ENCODE assay signal across 27 cellular contexts in genomic region chr2:11636593-11637295, GRCh38. TPM values are rescaled to one million over a fixed set of nuclear protein-coding genes. Genes with fewer than 3 reads are reported as not detected.
"Had no signal": no experiment of that assay in that cellular context is flagged by ENCODE, and none has a peak within 500 bp of the region (broad histone marks: within the 10 kb centered on the region; RNA-seq: fewer than 3 reads in every experiment).

No MANE protein-coding gene starts in this region.

- DNase-seq: activated CD4-positive, alpha-beta T cell treated with anti-CD3 and anti-CD28 coated beads, Interleukin-2, amount 10 ng/mL, durations not matched to agents 24 days and 14 days; activated CD4-positive, alpha-beta T cell treated with anti-CD3 and anti-CD28 coated beads, Interleukin-2, amount 50 U/mL, for 48 hours; activated CD4-positive, CD25-positive, alpha-beta regulatory T cell treated with anti-CD3 and anti-CD28 coated beads, Interleukin-2, amount 50 U/mL, for 72 hours; activated CD8-positive, alpha-beta memory T cell treated with anti-CD3 and anti-CD28 coated beads, Interleukin-2, amount 10 ng/mL, durations not matched to agents 7 days and 5 days; activated gamma-delta T cell; activated naive CD4-positive, alpha-beta T cell treated with anti-CD3 and anti-CD28 coated beads for 36 hours; activated T-cell treated with anti-CD3 and anti-CD28 coated beads, Interleukin-2, amount 50 U/mL, for 48 hours; amygdala; KG1; NCI-H1092; NCI-H1417 treated with DMSO at 0.1 percent for 48 hours; NCI-H1694; NCI-H2029; NCI-H2107; NCI-H510A treated with DMSO at 0.1 percent for 48 hours; NCI-H69; PC-9; SIG-M5; T-helper 17 cell; T-helper 9 cell had no signal

- H3K27ac Mint-ChIP-seq: activated CD4-positive, alpha-beta T cell treated with anti-CD3 and anti-CD28 coated beads, Interleukin-2, amount 10 ng/mL, durations not matched to agents 24 days and 14 days; activated CD8-positive, alpha-beta memory T cell treated with anti-CD3 and anti-CD28 coated beads, Interleukin-2, amount 10 ng/mL, durations not matched to agents 7 days and 5 days; activated naive CD4-positive, alpha-beta T cell treated with anti-CD3 and anti-CD28 coated beads for 36 hours; activated naive CD8-positive, alpha-beta T cell; activated T-helper 17 cell treated with anti-CD3 and anti-CD28 coated beads, Interleukin-2, amount 50 U/mL, for 72 hours; T-helper 17 cell; WTC11 had no signal

- H3K27ac ChIP-seq: cardiac muscle cell, PC-9 had no signal

- H3K4me1 Mint-ChIP-seq: activated CD4-positive, alpha-beta T cell treated with anti-CD3 and anti-CD28 coated beads, Interleukin-2, amount 10 ng/mL, durations not matched to agents 24 days and 14 days; activated CD8-positive, alpha-beta memory T cell treated with anti-CD3 and anti-CD28 coated beads, Interleukin-2, amount 10 ng/mL, durations not matched to agents 7 days and 5 days; activated T-helper 17 cell treated with anti-CD3 and anti-CD28 coated beads, Interleukin-2, amount 50 U/mL, for 72 hours; WTC11 had no signal

- H3K9me3 Mint-ChIP-seq: activated CD4-positive, alpha-beta T cell treated with anti-CD3 and anti-CD28 coated beads, Interleukin-2, amount 10 ng/mL, durations not matched to agents 24 days and 14 days; activated naive CD4-positive, alpha-beta T cell treated with anti-CD3 and anti-CD28 coated beads for 36 hours; activated T-helper 17 cell treated with anti-CD3 and anti-CD28 coated beads, Interleukin-2, amount 50 U/mL, for 72 hours; WTC11 had no signal

- H3K27me3 Mint-ChIP-seq: activated CD8-positive, alpha-beta memory T cell treated with anti-CD3 and anti-CD28 coated beads, Interleukin-2, amount 10 ng/mL, durations not matched to agents 7 days and 5 days had no signal

- ATAC-seq: activated CD8-positive, alpha-beta memory T cell treated with anti-CD3 and anti-CD28 coated beads, Interleukin-2, amount 10 ng/mL, durations not matched to agents 7 days and 5 days; activated T-helper 17 cell treated with anti-CD3 and anti-CD28 coated beads, Interleukin-2, amount 50 U/mL, for 72 hours; T-helper 17 cell; WTC11 had no signal

- H3K4me3 Mint-ChIP-seq: activated CD4-positive, alpha-beta T cell treated with anti-CD3 and anti-CD28 coated beads, Interleukin-2, amount 10 ng/mL, durations not matched to agents 24 days and 14 days; activated CD8-positive, alpha-beta memory T cell treated with anti-CD3 and anti-CD28 coated beads, Interleukin-2, amount 10 ng/mL, durations not matched to agents 7 days and 5 days; activated naive CD4-positive, alpha-beta T cell treated with anti-CD3 and anti-CD28 coated beads for 36 hours; activated naive CD8-positive, alpha-beta T cell; activated T-helper 17 cell treated with anti-CD3 and anti-CD28 coated beads, Interleukin-2, amount 50 U/mL, for 72 hours; brain; T-helper 17 cell; WTC11 had no signal

- H3K36me3 Mint-ChIP-seq: activated CD8-positive, alpha-beta memory T cell treated with anti-CD3 and anti-CD28 coated beads, Interleukin-2, amount 10 ng/mL, durations not matched to agents 7 days and 5 days; activated naive CD8-positive, alpha-beta T cell had no signal

- H3K27me3 ChIP-seq: cardiac muscle cell had no signal

RNA-seq across cellular contexts. Expression of gene NTSR2, which starts 33.3 kb away (rescaled TPM):
- total RNA-seq: activated CD4-positive, alpha-beta T cell treated with anti-CD3 and anti-CD28 coated beads, Interleukin-2, amount 10 ng/mL, durations not matched to agents 24 days and 14 days; activated CD8-positive, alpha-beta memory T cell treated with anti-CD3 and anti-CD28 coated beads, Interleukin-2, amount 10 ng/mL, durations not matched to agents 7 days and 5 days; activated naive CD4-positive, alpha-beta T cell treated with anti-CD3 and anti-CD28 coated beads for 36 hours; activated T-helper 17 cell treated with anti-CD3 and anti-CD28 coated beads, Interleukin-2, amount 50 U/mL, for 72 hours; astrocyte; cardiac muscle cell; LHCN-M2; PC-9; T-helper 17 cell; WTC11 had no signal
- polyA plus RNA-seq: cardiac muscle cell had no signal
